ENCODE assay signal across 23 cellular contexts in genomic region chr10:29595146-29595545, GRCh38.
"Had no signal": no experiment of that assay in that cellular context is flagged by ENCODE, and none has a peak within 500 bp of the region (broad histone marks: within the 10 kb centered on the region; RNA-seq: fewer than 3 reads in every experiment).

No MANE protein-coding gene starts in this region.

- H3K27ac Mint-ChIP-seq: activated B cell treated with CpG ODN at 0.5 μM for 24 hours; activated CD4-positive, alpha-beta memory T cell treated with anti-CD3 and anti-CD28 coated beads for 36 hours; activated CD8-positive, alpha-beta memory T cell treated with anti-CD3 and anti-CD28 coated beads, Interleukin-2, amount 10 ng/mL, durations not matched to agents 7 days and 5 days; activated naive CD8-positive, alpha-beta T cell treated with anti-CD3 and anti-CD28 coated beads, Interleukin-2, amount 10 ng/mL, durations not matched to agents 7 days and 5 days; activated T-cell treated with anti-CD3 and anti-CD28 coated beads, Interleukin-2, amount 50 U/mL, for 24 hours; activated T-helper 2 cell treated with anti-CD3 and anti-CD28 coated beads, Interferon-gamma antibody, Interleukin-2, Interleukin-4, amounts not matched to agents 10 μg/mL and 5 μg/mL and 100 μg/mL, durations not matched to agents 14 hours and 24 hours and 36 hours; immature natural killer cell; natural killer cell; stimulated activated naive CD8-positive, alpha-beta T cell treated with anti-CD3 and anti-CD28 coated beads, Interleukin-15, amount 100 ng/mL, for 72 hours had no signal

- H3K36me3 Mint-ChIP-seq: activated CD4-positive, alpha-beta memory T cell treated with anti-CD3 and anti-CD28 coated beads for 36 hours; activated CD8-positive, alpha-beta memory T cell treated with anti-CD3 and anti-CD28 coated beads, Interleukin-2, amount 10 ng/mL, durations not matched to agents 7 days and 5 days; activated naive CD8-positive, alpha-beta T cell treated with anti-CD3 and anti-CD28 coated beads, Interleukin-2, amount 10 ng/mL, durations not matched to agents 7 days and 5 days; brain; natural killer cell had no signal

- H3K4me3 ChIP-seq: colonic mucosa, suprapubic skin, upper lobe of left lung had no signal

- ATAC-seq: activated CD8-positive, alpha-beta memory T cell treated with anti-CD3 and anti-CD28 coated beads, Interleukin-2, amount 10 ng/mL, durations not matched to agents 7 days and 5 days; natural killer cell; stimulated activated naive CD8-positive, alpha-beta T cell treated with anti-CD3 and anti-CD28 coated beads, Interleukin-15, amount 100 ng/mL, for 72 hours had no signal

- H3K27me3 ChIP-seq: colonic mucosa, suprapubic skin, upper lobe of left lung had no signal

- H3K4me3 Mint-ChIP-seq: activated B cell treated with CpG ODN at 0.5 μM for 24 hours; activated CD4-positive, alpha-beta memory T cell treated with anti-CD3 and anti-CD28 coated beads for 36 hours; activated CD8-positive, alpha-beta memory T cell treated with anti-CD3 and anti-CD28 coated beads, Interleukin-2, amount 10 ng/mL, durations not matched to agents 7 days and 5 days; activated naive CD8-positive, alpha-beta T cell treated with anti-CD3 and anti-CD28 coated beads, Interleukin-2, amount 10 ng/mL, durations not matched to agents 7 days and 5 days; activated T-cell treated with anti-CD3 and anti-CD28 coated beads, Interleukin-2, amount 50 U/mL, for 24 hours; brain; central memory CD8-positive, alpha-beta T cell; immature natural killer cell; natural killer cell; stimulated activated naive CD8-positive, alpha-beta T cell treated with anti-CD3 and anti-CD28 coated beads, Interleukin-15, amount 100 ng/mL, for 72 hours had no signal

- H3K27ac ChIP-seq: colonic mucosa, suprapubic skin, upper lobe of left lung had no signal

- H3K27me3 Mint-ChIP-seq: activated B cell treated with CpG ODN at 0.5 μM for 24 hours; activated CD4-positive, alpha-beta memory T cell treated with anti-CD3 and anti-CD28 coated beads for 36 hours; activated T-cell treated with anti-CD3 and anti-CD28 coated beads, Interleukin-2, amount 50 U/mL, for 24 hours; central memory CD8-positive, alpha-beta T cell; stimulated activated naive CD8-positive, alpha-beta T cell treated with anti-CD3 and anti-CD28 coated beads, Interleukin-15, amount 100 ng/mL, for 72 hours had no signal

- H3K9ac ChIP-seq: SK-N-SH had no signal

- H3K36me3 ChIP-seq: colonic mucosa, upper lobe of left lung had no signal

- H3K9me3 Mint-ChIP-seq: activated B cell treated with CpG ODN at 0.5 μM for 24 hours; activated CD4-positive, alpha-beta memory T cell treated with anti-CD3 and anti-CD28 coated beads for 36 hours; activated naive CD8-positive, alpha-beta T cell treated with anti-CD3 and anti-CD28 coated beads, Interleukin-2, amount 10 ng/mL, durations not matched to agents 7 days and 5 days; activated T-cell treated with anti-CD3 and anti-CD28 coated beads, Interleukin-2, amount 50 U/mL, for 24 hours; activated T-helper 2 cell treated with anti-CD3 and anti-CD28 coated beads, Interferon-gamma antibody, Interleukin-2, Interleukin-4, amounts not matched to agents 10 μg/mL and 5 μg/mL and 100 μg/mL, durations not matched to agents 14 hours and 24 hours and 36 hours; brain; central memory CD8-positive, alpha-beta T cell; immature natural killer cell; natural killer cell; stimulated activated naive CD8-positive, alpha-beta T cell treated with anti-CD3 and anti-CD28 coated beads, Interleukin-15, amount 100 ng/mL, for 72 hours had no signal

- H3K9me3 ChIP-seq: colonic mucosa, SK-N-SH, suprapubic skin, upper lobe of left lung had no signal

- DNase-seq: activated B cell treated with CpG ODN at 0.5 μM for 24 hours; activated CD4-positive, alpha-beta memory T cell treated with anti-CD3 and anti-CD28 coated beads for 36 hours; activated CD4-positive, alpha-beta T cell treated with anti-CD3 and anti-CD28 coated beads for 4 hours; activated CD8-positive, alpha-beta memory T cell treated with anti-CD3 and anti-CD28 coated beads, Interleukin-2, amount 10 ng/mL, durations not matched to agents 7 days and 5 days; activated naive CD4-positive, alpha-beta T cell treated with Interleukin-2 at 50 U/mL for 16 hours; activated naive CD8-positive, alpha-beta T cell treated with anti-CD3 and anti-CD28 coated beads, Interleukin-2, amount 10 ng/mL, durations not matched to agents 7 days and 5 days; activated T-cell treated with anti-CD3 and anti-CD28 coated beads, Interleukin-2, amount 50 U/mL, for 24 hours; amygdala; colonic mucosa; immature natural killer cell; kidney glomerular epithelial cell; mesenchymal stem cell; natural killer cell; SK-N-SH; small intestine; stimulated activated CD4-positive, alpha-beta T cell treated with anti-CD3 and anti-CD28 coated beads, Interleukin-15, amount 100 ng/mL, for 24 hours; stimulated activated CD4-positive, alpha-beta T cell treated with anti-CD3 and anti-CD28 coated beads, Interleukin-2, amount 100 ng/mL, for 48 hours; stimulated activated naive CD8-positive, alpha-beta T cell treated with anti-CD3 and anti-CD28 coated beads, Interleukin-15, amount 100 ng/mL, for 72 hours; upper lobe of left lung had no signal
